Comparison of ENCODE assay signal across 8 cellular contexts in genomic region chr3:67018105-67018788, GRCh38. TPM values are rescaled to one million over a fixed set of nuclear protein-coding genes. Genes with fewer than 3 reads are reported as not detected.
DNase-seq lines count a peak whose midpoint lies in the region; ATAC-seq, FAIRE-seq and TF ChIP-seq lines count a peak whose summit lies in the region.

No MANE protein-coding gene starts in this region.

- no peak overlapping the region for H3K4ac ChIP-seq in H1 (replicated peaks; ENCODE audit: insufficient read length, low read depth, low read length)

- H2BK5ac ChIP-seq in H1 (ENCODE audit: low read depth, low read length), result no peak overlapping the region

- FAIRE-seq in H1 (lab: Jason Lieb, UNC), result no peak

- TF ChIP-seq RAD21 in H1 (IDR thresholded peaks at IDR 0.05 in 1 of 2, conservative IDR thresholded peaks at IDR 0.05 in 1 of 2; ENCODE audit: low read depth in 2 of 2, low read length in 2 of 2), result no peak

- no peak overlapping the region for H3K14ac ChIP-seq in H1 (ENCODE audit: insufficient read length)

- H3K4me1 ChIP-seq in H1 (replicated peaks in 1 of 4; ENCODE audit: control insufficient read depth in 3 of 4, insufficient read depth in 4 of 4, low read length in 3 of 4) (peaks cover 0 to 2% (median 0%) of the 10 kb centered on the region in 4 experiments; a peak in 2 of 7 replicates), thyroid gland (no peaks in the 10 kb centered on the region), BE2C (no peaks in the 10 kb centered on the region; the same call in none of the 2 replicates)

- H3K23me2 ChIP-seq in H1 (ENCODE audit: low read depth, low read length), result no peaks in the 10 kb centered on the region

- H2AK5ac ChIP-seq in H1 (ENCODE audit: low read depth, low read length), result no peak overlapping the region

- H3K27ac ChIP-seq in H1 (ENCODE audit: low read depth, low read length), result no peak overlapping the region
- no peak overlapping the region for H3K27ac ChIP-seq in thyroid gland

- H3K56ac ChIP-seq in H1 (replicated peaks; ENCODE audit: insufficient read length, low read depth, low read length), result no peak overlapping the region

- no peaks in the 10 kb centered on the region for H4K20me1 ChIP-seq in H1 (replicated peaks in 1 of 2; ENCODE audit: control insufficient read depth in 1 of 2, insufficient read depth in 2 of 2, low read length in 2 of 2)

- no peak overlapping the region for H4K91ac ChIP-seq in H1 (replicated peaks; ENCODE audit: insufficient read length, low read length)

- H3K79me2 ChIP-seq in H1 (ENCODE audit: control insufficient read depth in 1 of 2, insufficient read depth in 2 of 2, low read length in 2 of 2), result no peaks in the 10 kb centered on the region

- no peaks in the 10 kb centered on the region for H3K27me3 ChIP-seq in H1 (replicated peaks in 1 of 4; ENCODE audit: control insufficient read depth in 3 of 4, extremely low read depth in 1 of 4, insufficient read depth in 3 of 4, low read length in 3 of 4)
- H3K27me3 ChIP-seq in thyroid gland, result no peaks in the 10 kb centered on the region
- H3K27me3 ChIP-seq in BE2C, result no peaks in the 10 kb centered on the region

- H3K4me1 Mint-ChIP-seq in activated T-cell treated with anti-CD3 and anti-CD28 coated beads, Interleukin-2, amount 50 U/mL, for 72 hours (ENCODE audit: low read depth), result peaks cover 23% of the 10 kb centered on the region

- H3K27ac Mint-ChIP-seq in activated T-cell treated with anti-CD3 and anti-CD28 coated beads, Interleukin-2, amount 50 U/mL, for 72 hours, result no peak overlapping the region

- H3K4me3 ChIP-seq in H1 (ENCODE audit: extremely low read depth in 1 of 4, insufficient read depth in 2 of 4, low read depth in 3 of 4, low read length in 4 of 4), result no peak overlapping the region
- H3K4me3 ChIP-seq in thyroid gland (replicated peaks in 1 of 3), result no peak overlapping the region
- no peak overlapping the region for H3K4me3 ChIP-seq in BE2C (ENCODE audit: low read depth, low read length)

- H3K4me2 ChIP-seq in H1 (ENCODE audit: insufficient read depth in 1 of 2, low read depth in 2 of 2, low read length in 2 of 2), result no peak overlapping the region

- no peak overlapping the region for H4K8ac ChIP-seq in H1 (ENCODE audit: extremely low read depth, insufficient read depth, low read length)

- no peaks in the 10 kb centered on the region for H3K9me3 Mint-ChIP-seq in activated T-cell treated with anti-CD3 and anti-CD28 coated beads, Interleukin-2, amount 50 U/mL, for 72 hours

- H3K4me3 Mint-ChIP-seq in activated T-cell treated with anti-CD3 and anti-CD28 coated beads, Interleukin-2, amount 50 U/mL, for 72 hours, result peak overlapping the region; percentile 1 to 46

- POLR2A ChIA-PET in H1 (lab: Charles Lee; ENCODE audit: partially characterized antibody), result interaction anchor here (1.2 kb wide), 2 partner anchors 8 to 16 kb away, joined by 3 read pairs; no protein-coding TSS in a partner anchor

- H2BK20ac ChIP-seq in H1 (ENCODE audit: low read length), result no peak overlapping the region

- no peaks in the 10 kb centered on the region; the same call in 1 of the 2 replicates for H3K79me1 ChIP-seq in H1 (ENCODE audit: low read depth, low read length)

- no peak overlapping the region for H3K23ac ChIP-seq in H1 (ENCODE audit: insufficient read length)

- H4K5ac ChIP-seq in H1 (ENCODE audit: insufficient read length, low read depth, low read length), result no peak overlapping the region

- no peak overlapping the region for H3K18ac ChIP-seq in H1 (ENCODE audit: extremely low read depth, low read length)

- H3K9ac ChIP-seq in H1 (replicated peaks in 1 of 4; ENCODE audit: extremely low read depth in 1 of 4, low read depth in 3 of 4, low read length in 3 of 4), result no peak overlapping the region; a peak in 1 of 7 replicates

- H3K36me3 ChIP-seq in H1 (ENCODE audit: control insufficient read depth in 2 of 4, insufficient read depth in 4 of 4, low read length in 3 of 4), result no peaks in the 10 kb centered on the region
- H3K36me3 ChIP-seq in thyroid gland, result no peaks in the 10 kb centered on the region
- no peaks in the 10 kb centered on the region for H3K36me3 ChIP-seq in BE2C

- 91% methylated on average over 12 of the region's 12 CpGs; no CpG with 5 or more reads in 1 of the 2 experiments for WGBS in H1 (ENCODE audit: extremely low coverage in 1 of 2, insufficient coverage in 1 of 2, insufficient read length in 1 of 2, insufficient replicate concordance in 2 of 2, low coverage in 1 of 2, low lambda C conversion rate in 2 of 2, missing lambda C conversion rate in 1 of 2), 2 experiments
- 19 to 20% methylated on average over 12 of the region's 12 CpGs for WGBS in thyroid gland, 2 donors

- no peak for TF ChIP-seq EP300 in H1 (IDR thresholded peaks at IDR 0.05; ENCODE audit: borderline replicate concordance in 1 of 2, low read depth in 2 of 2, low read length in 2 of 2)

- H3K27me3 Mint-ChIP-seq in activated T-cell treated with anti-CD3 and anti-CD28 coated beads, Interleukin-2, amount 50 U/mL, for 72 hours (ENCODE audit: low read depth), result no peaks in the 10 kb centered on the region

- intact Hi-C loops in thyroid gland (cut with DNase I), result no loop called here

- H3K9me3 ChIP-seq in H1 (ENCODE audit: insufficient read depth in 2 of 2, low read depth in 1 of 2, low read length in 1 of 2) (no peaks in the 10 kb centered on the region), thyroid gland (no peaks in the 10 kb centered on the region), BE2C (no peaks in the 10 kb centered on the region)

- H2BK120ac ChIP-seq in H1 (replicated peaks; ENCODE audit: low read depth, low read length), result no peak overlapping the region

- peak in 1 of 2 donors; percentile 25 for ATAC-seq in activated T-cell treated with anti-CD3 and anti-CD28 coated beads, Interleukin-2, amount 50 U/mL, for 72 hours (replicated peaks in 1 of 2)
- ATAC-seq in HG03565 (IDR thresholded peaks at IDR 0.05; ENCODE audit: unreplicated experiment), result peak; percentile 26

- DNase-seq in activated T-cell treated with anti-CD3 and anti-CD28 coated beads, Interleukin-2, amount 50 U/mL, for 72 hours, result no peak
- DNase-seq in activated T-cell treated with anti-CD3 and anti-CD28 coated beads, Interleukin-2, amount 50 U/mL, for 1 hour, result no peak
- no peak for DNase-seq in H1 (ENCODE audit: low read depth in 1 of 2, low spot score in 2 of 2)
- DNase-seq in thyroid gland, result peak; percentile 58 to 61
- no peak for DNase-seq in mesenteric fat pad (ENCODE audit: low spot score)
- no peak for DNase-seq in Kasumi-1 (lab: John Stamatoyannopoulos, UW)
- DNase-seq in BE2C, result no peak

- TF ChIP-seq POLR2A in H1 (IDR thresholded peaks at IDR 0.05; ENCODE audit: control extremely low read depth in 1 of 2, low read depth in 2 of 2, low read length in 2 of 2), result no peak
- TF ChIP-seq POLR2A in thyroid gland (IDR thresholded peaks at IDR 0.05), result no peak

- no peaks in the 10 kb centered on the region for H3K36me3 Mint-ChIP-seq in activated T-cell treated with anti-CD3 and anti-CD28 coated beads, Interleukin-2, amount 50 U/mL, for 72 hours (ENCODE audit: insufficient read depth in 2 of 2)

- H2BK15ac ChIP-seq in H1 (ENCODE audit: low read length), result no peak overlapping the region

- peak overlapping the region; percentile 74 for H2AFZ ChIP-seq in H1 (ENCODE audit: low read length)

- CTCF ChIA-PET in H1 (lab: Charles Lee; ENCODE audit: partially characterized antibody), result interaction anchor here (0.9 to 1.8 kb wide), 2 partner anchors 12 to 46 kb away, joined by 3 to 4 read pairs; no protein-coding TSS in a partner anchor

- no peak overlapping the region for H2BK12ac ChIP-seq in H1 (ENCODE audit: low read depth, low read length)

- TF ChIP-seq CTCF in H1 (IDR thresholded peaks at IDR 0.05; ENCODE audit: control extremely low read depth in 1 of 3, insufficient read depth in 1 of 3, low read depth in 1 of 3, low read length in 3 of 3), result no peak
- no peak for TF ChIP-seq CTCF in thyroid gland (IDR thresholded peaks at IDR 0.05)
- TF ChIP-seq CTCF in BE2C (IDR thresholded peaks at IDR 0.05; ENCODE audit: low read depth, low read length), result no peak

TF ChIP-seq in H1, 55 proteins besides CTCF, POLR2A, EP300 and RAD21 (continues in another document):
- TF ChIP-seq NANOG (IDR thresholded peaks at IDR 0.05; ENCODE audit: insufficient read depth, low read depth, low read length, poor library complexity, severe bottlenecking) (no peak), CBX5 (IDR thresholded peaks at IDR 0.05; ENCODE audit: low read depth, low read length) (no peak), JUN (IDR thresholded peaks at IDR 0.05; ENCODE audit: low read depth, low read length) (no peak), ATF2 (IDR thresholded peaks at IDR 0.05; ENCODE audit: low read length) (no peak), MAFK (IDR thresholded peaks at IDR 0.05; ENCODE audit: low read depth, low read length) (no peak), HDAC6 (IDR thresholded peaks at IDR 0.05; ENCODE audit: low read depth, low read length) (no peak), TEAD4 (IDR thresholded peaks at IDR 0.05; ENCODE audit: low read depth, low read length) (no peak), EZH2 (IDR thresholded peaks at IDR 0.05; ENCODE audit: low read depth, low read length, severe bottlenecking) (no peak)

RNA-seq across cellular contexts. Expression of gene KBTBD8, which starts 20.1 kb away (rescaled TPM):
- 10 to 100 TPM; 14.7 to 20.4 TPM for total RNA-seq in activated T-cell treated with anti-CD3 and anti-CD28 coated beads, Interleukin-2, amount 50 U/mL, for 72 hours
- total RNA-seq in H1 (2021; fragmentation: NEBNext Ultra II Directional; extraction: Animal tissue kit (Norgen Biotek cat#: 25700)), result 23.9 and 26.0 TPM in 2 replicates
- polyA plus RNA-seq in H1 (2011; rRNA removed), result 1.2 and 3.2 TPM in 2 replicates
- 5.0 TPM for polyA plus RNA-seq in H1 (2011; cell fraction: cytosol; rRNA removed)
- 3.0 TPM for polyA plus RNA-seq in H1 (2011; cell fraction: nucleus; rRNA removed)
- 5.2 to 9.6 TPM (median 6.9 TPM) in 4 replicates for polyA plus RNA-seq in H1 (2012, experiment 1 of 2)
- polyA plus RNA-seq in H1 (2012, experiment 2 of 2), result 0.62 TPM
- polyA plus RNA-seq in H1 (2013, experiment 1 of 2), result 8.5 TPM
- polyA plus RNA-seq in H1 (2013, experiment 2 of 2), result 8.2 TPM
- 23.4 and 24.2 TPM in 2 replicates for polyA minus RNA-seq in H1 (2011; rRNA and poly(A)+ RNA removed)
- 9.7 TPM for polyA minus RNA-seq in H1 (2011; cell fraction: cytosol; rRNA and poly(A)+ RNA removed)
- polyA minus RNA-seq in H1 (2011; cell fraction: nucleus; rRNA and poly(A)+ RNA removed), result 16.0 TPM
- total RNA-seq in thyroid gland (1 to 10 TPM in 2 of 4 donors, under 1 TPM in 2; 0.54 to 1.2 (median 1.00) TPM), mesenteric fat pad (1.8 TPM)
- 2.2 TPM for polyA plus RNA-seq in BE2C (2012; ENCODE audit: insufficient read depth, insufficient read length, low read depth)

Comparison
In these comparisons a context has a peak if more than half of its experiments do, and no peak if none do; other contexts are left out.
1. DNase-seq: peak in thyroid gland (2 of 2); none in activated T-cell treated with anti-CD3 and anti-CD28 coated beads, Interleukin-2, amount 50 U/mL, for 72 hours (0 of 2), activated T-cell treated with anti-CD3 and anti-CD28 coated beads, Interleukin-2, amount 50 U/mL, for 1 hour (single experiment), H1 (0 of 2), mesenteric fat pad (single experiment), Kasumi-1 (0 of 2) and BE2C (single experiment).